In the genomic region with DNA sequence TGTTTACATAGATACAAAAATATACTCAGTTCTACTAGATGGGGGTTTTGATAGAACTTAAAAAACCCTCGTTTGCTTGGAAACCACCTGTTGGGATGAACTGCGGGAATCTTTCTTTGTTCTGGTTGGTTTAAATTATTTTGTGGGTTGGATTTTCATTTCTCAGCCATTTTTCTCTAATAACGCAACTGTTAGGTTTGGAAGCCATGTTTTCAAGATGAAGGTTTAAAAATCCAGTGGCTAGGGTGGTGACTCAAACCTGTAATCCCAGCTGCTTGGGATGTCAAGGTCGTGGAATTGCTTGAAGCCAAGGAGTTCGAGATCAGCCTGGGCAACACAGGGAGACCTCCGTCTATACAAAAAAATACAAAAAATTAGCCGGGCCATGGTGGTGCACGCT, we compare ENCODE assay signal across 10 cellular contexts. TPM values are rescaled to one million over a fixed set of nuclear protein-coding genes. Genes with fewer than 3 reads are reported as not detected.
DNase-seq lines count a peak whose midpoint lies in the region; TF ChIP-seq lines count a peak whose summit lies in the region.
"Had no signal": no experiment of that assay in that cellular context is flagged by ENCODE, and none has a peak within 500 bp of the region (broad histone marks: within the 10 kb centered on the region; RNA-seq: fewer than 3 reads in every experiment).

No MANE protein-coding gene starts in this region.

- peak overlapping the region; percentile 84 for H3K4me3 ChIP-seq in SJCRH30
- peak overlapping the region; percentile 94 for H3K4me3 ChIP-seq in skeletal muscle cell (ENCODE audit: low read depth, low read length)

- H3K27me3 ChIP-seq in SJCRH30 = no peaks in the 10 kb centered on the region

- H3K27ac ChIP-seq in SJCRH30 (peak overlapping the region; percentile 68; the same call in 1 of the 2 replicates), epithelial cell of prostate (peak overlapping the region; percentile 61)

- peaks cover 5% of the 10 kb centered on the region for H3K4me1 ChIP-seq in SJCRH30

- no peaks in the 10 kb centered on the region for H3K9me3 ChIP-seq in SJCRH30 (replicated peaks)

- H3K36me3 ChIP-seq in SJCRH30 = no peaks in the 10 kb centered on the region; the same call in 1 of the 2 replicates

- POLR2A ChIA-PET in GM10248 (lab: Yijun Ruan, JAX) = no interaction called here

- TF ChIP-seq CTCF in GM10248 (IDR thresholded peaks at IDR 0.05; ENCODE audit: control extremely low read depth, extremely low read depth, low read depth, missing control alignments) = no peak

- DNase-seq in NCI-H82 (lab: John Stamatoyannopoulos, UW) = peak; percentile 26
- no peak for DNase-seq in NCI-H82 treated with DMSO at 0.1 percent for 48 hours (lab: John Stamatoyannopoulos, UW; ENCODE audit: unreplicated experiment)
- no peak for DNase-seq in SJCRH30
- DNase-seq in epithelial cell of prostate (ENCODE audit: low read depth, low spot score) = no peak
- DNase-seq in skeletal muscle cell (ENCODE audit: low read depth) = no peak
- no peak for DNase-seq in amniotic stem cell (lab: John Stamatoyannopoulos, UW)
- DNase-seq in KG1 (lab: John Stamatoyannopoulos, UW) = no peak
- DNase-seq in GM10248 (ENCODE audit: extremely low spot score) = no peak
- DNase-seq: activated CD4-positive, alpha-beta T cell treated with anti-CD3 and anti-CD28 coated beads for 4 hours; MV-4-11 had no signal

- CTCF ChIA-PET in GM10248 (lab: Yijun Ruan, JAX) = interaction anchor here (0.7 kb wide), 1 partner anchor 160 kb away, joined by 3 read pairs; no protein-coding TSS in a partner anchor

RNA-seq across cellular contexts. Expression of a gene that starts 1.6 kb away (rescaled TPM):
- 83.1 and 94.9 TPM in 2 replicates for total RNA-seq in SJCRH30 (2014; rRNA removed; shearing (Covaris generic))
